Comparison of ENCODE assay signal across 8 cellular contexts in the genomic region with DNA sequence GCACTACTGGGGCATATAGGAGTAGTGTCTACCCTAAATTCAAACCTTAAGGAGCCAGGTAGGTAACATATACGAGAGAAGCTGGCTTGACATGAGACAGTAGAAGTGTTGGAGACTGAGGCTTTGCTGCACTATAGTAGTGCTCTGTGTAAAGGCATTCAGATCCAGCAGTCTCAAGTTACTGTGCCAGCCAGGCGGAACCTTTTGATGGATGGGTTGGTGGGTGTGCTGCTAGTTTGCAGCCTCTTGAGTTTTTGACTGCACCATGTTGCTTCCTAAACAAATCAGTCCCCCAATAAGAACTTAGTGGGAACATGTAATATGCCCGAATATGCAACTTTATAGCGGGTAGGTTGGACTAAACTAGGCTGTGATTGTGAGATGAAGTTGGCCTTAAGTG. TPM values are rescaled to one million over a fixed set of nuclear protein-coding genes. Genes with fewer than 3 reads are reported as not detected.
DNase-seq lines count a peak whose midpoint lies in the region; ATAC-seq and TF ChIP-seq lines count a peak whose summit lies in the region.

No MANE protein-coding gene starts in this region.

- ATAC-seq in stimulated activated naive CD8-positive, alpha-beta T cell treated with anti-CD3 and anti-CD28 coated beads, Interleukin-15, Interleukin-2, amounts not matched to agents 100 U/mL and 50 U/mL, for 24 hours = no peak
- ATAC-seq in omental fat pad (ENCODE audit: low FRiP score) = no peak
- ATAC-seq in HG02610 (IDR thresholded peaks at IDR 0.05; ENCODE audit: unreplicated experiment) = no peak

- H3K27me3 ChIP-seq in mesendoderm (ENCODE audit: insufficient read depth, low read length, poor library complexity) = no peaks in the 10 kb centered on the region

- no peak overlapping the region for H2AK5ac ChIP-seq in mesendoderm (ENCODE audit: low read length)

- H3K9me3 Mint-ChIP-seq in stimulated activated naive CD8-positive, alpha-beta T cell treated with anti-CD3 and anti-CD28 coated beads, Interleukin-15, Interleukin-2, amounts not matched to agents 100 ng/mL and 50 ng/mL, for 24 hours = no peaks in the 10 kb centered on the region

- no CpG with 5 or more reads among the region's 4 CpGs for WGBS in mesendoderm (ENCODE audit: extremely low coverage, insufficient coverage, low lambda C conversion rate)

- peaks cover 14% of the 10 kb centered on the region for H3K79me1 ChIP-seq in mesendoderm (ENCODE audit: low read length)

- peak overlapping the region; percentile 90 for H3K9ac ChIP-seq in mesendoderm (ENCODE audit: low read length)

- H3K27ac ChIP-seq in mesendoderm (ENCODE audit: low read depth, low read length) = no peak overlapping the region

- peak overlapping the region; percentile 60 for H3K27ac Mint-ChIP-seq in stimulated activated naive CD8-positive, alpha-beta T cell treated with anti-CD3 and anti-CD28 coated beads, Interleukin-15, Interleukin-2, amounts not matched to agents 100 ng/mL and 50 ng/mL, for 24 hours

- no peak for TF ChIP-seq CTCF in omental fat pad (IDR thresholded peaks at IDR 0.05)

- H3K4me2 ChIP-seq in mesendoderm (ENCODE audit: low read length) = peak overlapping the region; percentile 39

- peak overlapping the region; percentile 9 for H3K4me3 ChIP-seq in mesendoderm (ENCODE audit: low read length)

- H3K4ac ChIP-seq in mesendoderm (ENCODE audit: low read depth, low read length) = no peak overlapping the region

- no peak for DNase-seq in stimulated activated naive CD8-positive, alpha-beta T cell treated with anti-CD3 and anti-CD28 coated beads, Interleukin-15, Interleukin-2, amounts not matched to agents 100 U/mL and 50 U/mL, for 24 hours
- DNase-seq in astrocyte of the hippocampus (ENCODE audit: low read depth, low spot score) = peak; percentile 28
- DNase-seq in mesendoderm = peak; percentile 21
- no peak for DNase-seq in omental fat pad (ENCODE audit: low spot score)
- DNase-seq in effector CD4-positive, alpha-beta T cell = no peak
- DNase-seq in activated CD4-positive, CD25-positive, alpha-beta regulatory T cell (lab: John Stamatoyannopoulos, UW) = no peak

- H3K23ac ChIP-seq in mesendoderm (ENCODE audit: low read length) = no peak overlapping the region

- H2BK15ac ChIP-seq in mesendoderm (replicated peaks; ENCODE audit: low read depth) = no peak overlapping the region

- H4K5ac ChIP-seq in mesendoderm (ENCODE audit: low read length) = no peak overlapping the region

- no peak overlapping the region for H4K8ac ChIP-seq in mesendoderm (ENCODE audit: low read depth, low read length)

- no peak overlapping the region for H2BK5ac ChIP-seq in mesendoderm (ENCODE audit: low read length)

- H3K18ac ChIP-seq in mesendoderm (ENCODE audit: low read length) = no peak overlapping the region

- H3K36me3 Mint-ChIP-seq in stimulated activated naive CD8-positive, alpha-beta T cell treated with anti-CD3 and anti-CD28 coated beads, Interleukin-15, Interleukin-2, amounts not matched to agents 100 ng/mL and 50 ng/mL, for 24 hours (ENCODE audit: low read depth) = peaks cover 17% of the 10 kb centered on the region

- H3K27me3 Mint-ChIP-seq in stimulated activated naive CD8-positive, alpha-beta T cell treated with anti-CD3 and anti-CD28 coated beads, Interleukin-15, Interleukin-2, amounts not matched to agents 100 ng/mL and 50 ng/mL, for 24 hours = no peaks in the 10 kb centered on the region

- H2BK120ac ChIP-seq in mesendoderm (ENCODE audit: low read depth, low read length) = no peak overlapping the region

- peaks cover 21% of the 10 kb centered on the region for H3K4me1 ChIP-seq in mesendoderm (ENCODE audit: control insufficient read depth, low read depth, low read length)

- peaks cover 2% of the 10 kb centered on the region for H3K36me3 ChIP-seq in mesendoderm (ENCODE audit: control insufficient read depth, insufficient read depth, low read length)

- peak overlapping the region; percentile 92 for H3K4me3 Mint-ChIP-seq in stimulated activated naive CD8-positive, alpha-beta T cell treated with anti-CD3 and anti-CD28 coated beads, Interleukin-15, Interleukin-2, amounts not matched to agents 100 ng/mL and 50 ng/mL, for 24 hours

- peaks cover 49% of the 10 kb centered on the region for H3K4me1 Mint-ChIP-seq in stimulated activated naive CD8-positive, alpha-beta T cell treated with anti-CD3 and anti-CD28 coated beads, Interleukin-15, Interleukin-2, amounts not matched to agents 100 ng/mL and 50 ng/mL, for 24 hours (ENCODE audit: low read depth)

- H3K79me2 ChIP-seq in mesendoderm (ENCODE audit: control insufficient read depth, insufficient read depth, low read length) = peaks cover 43% of the 10 kb centered on the region

- peak overlapping the region; percentile 90 for H3K56ac ChIP-seq in mesendoderm (ENCODE audit: low read length)

RNA-seq across cellular contexts. Expression of gene CLTA, which starts 1.5 kb away (rescaled TPM):
- 250 TPM for polyA plus RNA-seq in mesendoderm (2013, experiment 1 of 2)
- polyA plus RNA-seq in mesendoderm (2013, experiment 2 of 2) = 248 TPM
- total RNA-seq in omental fat pad = 100 to 1,000 TPM; 180 to 187 (median 185) TPM

RNA-seq across cellular contexts. Expression of gene CCIN, which starts 23.0 kb away (rescaled TPM):
- polyA plus RNA-seq in mesendoderm (2013, experiment 1 of 2) = 0.44 TPM
- polyA plus RNA-seq in mesendoderm (2013, experiment 2 of 2) = 0.56 TPM
- 1 to 10 TPM in 1 of 4 donors, under 1 TPM in 2, not detected in 1; 0.65 to 2.5 (median 0.95) TPM for total RNA-seq in omental fat pad

RNA-seq across cellular contexts. Expression of gene GLIPR2, which starts 55.7 kb away (rescaled TPM):
- 9.8 TPM for polyA plus RNA-seq in mesendoderm (2013, experiment 1 of 2)
- 10.0 TPM for polyA plus RNA-seq in mesendoderm (2013, experiment 2 of 2)
- 10 to 100 TPM; 13.6 to 71.1 (median 42.2) TPM for total RNA-seq in omental fat pad

Comparison
In these comparisons a context has a peak if more than half of its experiments do, and no peak if none do; other contexts are left out.
1. DNase-seq: peak in astrocyte of the hippocampus (single experiment) and mesendoderm (single experiment); none in stimulated activated naive CD8-positive, alpha-beta T cell treated with anti-CD3 and anti-CD28 coated beads, Interleukin-15, Interleukin-2, amounts not matched to agents 100 U/mL and 50 U/mL, for 24 hours (single experiment), omental fat pad (single experiment), effector CD4-positive, alpha-beta T cell (single experiment) and activated CD4-positive, CD25-positive, alpha-beta regulatory T cell (0 of 4).